8 cellular contexts compared by ENCODE assay signal in the genomic region with DNA sequence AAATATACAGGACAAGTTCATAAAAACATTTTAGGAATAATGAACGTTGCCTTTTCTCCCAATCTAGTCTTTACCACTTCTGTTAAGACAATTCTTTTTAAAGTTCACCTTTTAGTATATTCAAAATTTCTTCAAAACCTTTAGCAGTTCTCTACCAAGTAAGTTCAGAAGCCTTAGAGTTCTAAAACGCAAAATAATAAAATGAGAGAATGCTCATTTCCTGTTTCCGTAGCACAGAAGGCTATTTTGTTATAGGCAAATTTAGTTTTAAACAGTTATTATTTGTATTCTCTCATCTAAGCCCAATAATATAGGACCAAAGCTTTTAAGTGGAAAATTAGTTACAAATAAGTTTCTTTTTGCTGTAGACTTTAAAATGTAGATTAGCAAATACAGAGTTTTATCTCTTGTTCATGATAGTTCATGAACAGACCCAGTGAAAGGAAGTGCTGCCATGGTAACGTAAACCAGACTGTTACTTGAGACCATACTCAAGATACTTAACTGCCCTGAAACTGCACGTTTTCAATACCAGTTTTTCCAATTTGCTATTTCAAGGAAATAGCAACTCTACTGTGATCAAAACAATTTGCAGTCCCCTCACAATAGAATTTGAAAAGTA. TPM values are rescaled to one million over a fixed set of nuclear protein-coding genes. Genes with fewer than 3 reads are reported as not detected.
DNase-seq lines count a peak whose midpoint lies in the region; ATAC-seq, FAIRE-seq and TF ChIP-seq lines count a peak whose summit lies in the region.

No MANE protein-coding gene starts in this region.

- peak overlapping the region; percentile 22 for H3K9ac ChIP-seq in smooth muscle cell (ENCODE audit: low read depth)

- ATAC-seq in GM21423 (IDR thresholded peaks at IDR 0.05; ENCODE audit: unreplicated experiment): peak; percentile 81

- no peaks in the 10 kb centered on the region for H3K36me3 ChIP-seq in smooth muscle cell (ENCODE audit: low read depth)

- H3K27ac Mint-ChIP-seq in activated T-helper 1 cell treated with anti-CD3 and anti-CD28 coated beads, Interleukin-12 subunit alpha, Interleukin-12 subunit beta, Interleukin-2, Interleukin-4 antibody, amounts not matched to agents 30 ng/mL and 10 ng/mL and 1 ng/mL, durations not matched to agents 14 hours and 24 hours and 36 hours: peak overlapping the region; percentile 91

- peaks cover 6% of the 10 kb centered on the region for H3K4me1 ChIP-seq in smooth muscle cell (ENCODE audit: low read depth)

- FAIRE-seq in GM12892 (lab: Jason Lieb, UNC): peak; percentile 90

- no peaks in the 10 kb centered on the region for H3K9me3 ChIP-seq in smooth muscle cell (replicated peaks; ENCODE audit: low read depth)

- no peak overlapping the region for H2AFZ ChIP-seq in smooth muscle cell (ENCODE audit: low read depth)

- peak overlapping the region; percentile 77 for H3K4me2 ChIP-seq in smooth muscle cell

- intact Hi-C loops in activated T-helper 1 cell treated with anti-CD3 and anti-CD28 coated beads, Interleukin-12 subunit alpha, Interleukin-12 subunit beta, Interleukin-2, Interleukin-4 antibody, amounts not matched to agents 30 ng/mL and 10 ng/mL and 1 ng/mL, durations not matched to agents 14 hours and 24 hours and 36 hours (cut with micrococcal nuclease): loop anchor here (1.0 kb wide), 3 partner anchors 13 to 63 kb away; no protein-coding TSS in a partner anchor

- DNase-seq in GM12892 (ENCODE audit: insufficient read length) (no peak), smooth muscle cell (lab: John Stamatoyannopoulos, UW; ENCODE audit: unreplicated experiment) (no peak), AG20443 (ENCODE audit: low spot score) (no peak), hippocampal formation (lab: John Stamatoyannopoulos, UW) (no peak)
- peak; percentile 62 for DNase-seq in Jurkat, Clone E6-1 (ENCODE audit: low read depth, low spot score)
- peak; percentile 9 for DNase-seq in activated T-helper 1 cell treated with anti-CD3 and anti-CD28 coated beads, Interleukin-12 subunit alpha, Interleukin-12 subunit beta, Interleukin-2, Interleukin-4 antibody, amounts not matched to agents 30 ng/mL and 10 ng/mL and 1 ng/mL, durations not matched to agents 14 hours and 24 hours and 36 hours (ENCODE audit: low spot score)
- no peak for DNase-seq in effector CD8-positive, alpha-beta T cell (lab: John Stamatoyannopoulos, UW)

- H4K20me1 ChIP-seq in smooth muscle cell (ENCODE audit: low read depth): no peaks in the 10 kb centered on the region

- no peak for TF ChIP-seq POLR2A in GM12892 (IDR thresholded peaks at IDR 0.05; ENCODE audit: low read depth, low read length)

- no peaks in the 10 kb centered on the region for H3K27me3 Mint-ChIP-seq in activated T-helper 1 cell treated with anti-CD3 and anti-CD28 coated beads, Interleukin-12 subunit alpha, Interleukin-12 subunit beta, Interleukin-2, Interleukin-4 antibody, amounts not matched to agents 30 ng/mL and 10 ng/mL and 1 ng/mL, durations not matched to agents 14 hours and 24 hours and 36 hours (ENCODE audit: insufficient read depth)

- H3K79me2 ChIP-seq in smooth muscle cell (ENCODE audit: low read depth): peaks cover 93% of the 10 kb centered on the region

- H3K4me3 Mint-ChIP-seq in activated T-helper 1 cell treated with anti-CD3 and anti-CD28 coated beads, Interleukin-12 subunit alpha, Interleukin-12 subunit beta, Interleukin-2, Interleukin-4 antibody, amounts not matched to agents 30 ng/mL and 10 ng/mL and 1 ng/mL, durations not matched to agents 14 hours and 24 hours and 36 hours: peak overlapping the region; percentile 61

- H3K27me3 ChIP-seq in smooth muscle cell (ENCODE audit: low read depth): no peaks in the 10 kb centered on the region

- H3K4me1 Mint-ChIP-seq in activated T-helper 1 cell treated with anti-CD3 and anti-CD28 coated beads, Interleukin-12 subunit alpha, Interleukin-12 subunit beta, Interleukin-2, Interleukin-4 antibody, amounts not matched to agents 30 ng/mL and 10 ng/mL and 1 ng/mL, durations not matched to agents 14 hours and 24 hours and 36 hours (ENCODE audit: low read depth): peaks cover 62% of the 10 kb centered on the region

- H3K9me3 Mint-ChIP-seq in activated T-helper 1 cell treated with anti-CD3 and anti-CD28 coated beads, Interleukin-12 subunit alpha, Interleukin-12 subunit beta, Interleukin-2, Interleukin-4 antibody, amounts not matched to agents 30 ng/mL and 10 ng/mL and 1 ng/mL, durations not matched to agents 14 hours and 24 hours and 36 hours: no peaks in the 10 kb centered on the region

- H3F3A ChIP-seq in smooth muscle cell (ENCODE audit: low read depth): peaks cover 5% of the 10 kb centered on the region

- peaks cover 37% of the 10 kb centered on the region for H3K36me3 Mint-ChIP-seq in activated T-helper 1 cell treated with anti-CD3 and anti-CD28 coated beads, Interleukin-12 subunit alpha, Interleukin-12 subunit beta, Interleukin-2, Interleukin-4 antibody, amounts not matched to agents 30 ng/mL and 10 ng/mL and 1 ng/mL, durations not matched to agents 14 hours and 24 hours and 36 hours (ENCODE audit: low read depth)

- H3K4me3 ChIP-seq in Jurkat, Clone E6-1 (ENCODE audit: low read length): peak overlapping the region; percentile 21
- no peak overlapping the region for H3K4me3 ChIP-seq in smooth muscle cell

- peak overlapping the region; percentile 80 for H3K27ac ChIP-seq in smooth muscle cell (ENCODE audit: low read depth)

- WGBS in smooth muscle cell (ENCODE audit: low lambda C conversion rate): 44% methylated on average over 5 of the region's 5 CpGs

- no peak for TF ChIP-seq CTCF in smooth muscle cell (IDR thresholded peaks at IDR 0.05; ENCODE audit: borderline replicate concordance, insufficient read depth, poor library complexity, severe bottlenecking)

RNA-seq across cellular contexts. Expression of a gene that starts 42.3 kb away (rescaled TPM):
- 13.7 TPM for polyA plus RNA-seq in GM12892 (2012; ENCODE audit: missing spikeins)
- polyA plus RNA-seq in Jurkat, Clone E6-1 (2012; ENCODE audit: insufficient read depth, insufficient read length): 5.4 TPM
- 55.7 TPM in 2 replicates for total RNA-seq in activated T-helper 1 cell treated with anti-CD3 and anti-CD28 coated beads, Interleukin-12 subunit alpha, Interleukin-12 subunit beta, Interleukin-2, Interleukin-4 antibody, amounts not matched to agents 30 ng/mL and 10 ng/mL and 1 ng/mL, durations not matched to agents 14 hours and 24 hours and 36 hours
- total RNA-seq in smooth muscle cell: 21.9 and 29.1 TPM in 2 replicates
- polyA plus RNA-seq in smooth muscle cell: 5.3 and 6.0 TPM in 2 replicates

Comparison
In these comparisons a context has a peak if more than half of its experiments do, and no peak if none do; other contexts are left out.
1. DNase-seq: peak in Jurkat, Clone E6-1 (single experiment) and activated T-helper 1 cell treated with anti-CD3 and anti-CD28 coated beads, Interleukin-12 subunit alpha, Interleukin-12 subunit beta, Interleukin-2, Interleukin-4 antibody, amounts not matched to agents 30 ng/mL and 10 ng/mL and 1 ng/mL, durations not matched to agents 14 hours and 24 hours and 36 hours (single experiment); none in GM12892 (single experiment), smooth muscle cell (single experiment), effector CD8-positive, alpha-beta T cell (single experiment), AG20443 (single experiment) and hippocampal formation (0 of 2).